ENCODE assay signal across 8 cellular contexts in genomic region chr1:120145806-120146205, GRCh38. TPM values are rescaled to one million over a fixed set of nuclear protein-coding genes. Genes with fewer than 3 reads are reported as not detected.
DNase-seq lines count a peak whose midpoint lies in the region; FAIRE-seq and TF ChIP-seq lines count a peak whose summit lies in the region.
"Not testable (repeated sequence)": the region's sequence is repeated elsewhere in the genome, so short reads cannot be mapped to it uniquely, and the experiment has no call there.

No MANE protein-coding gene starts in this region.

- not testable (repeated sequence) for H3K36me3 Mint-ChIP-seq in endodermal cell (ENCODE audit: low read depth); nephron (ENCODE audit: low read depth); type B pancreatic cell

- H3K4me1 Mint-ChIP-seq in endodermal cell; type B pancreatic cell (ENCODE audit: unreplicated experiment): not testable (repeated sequence)
- peaks cover 30% of the 10 kb centered on the region for H3K4me1 Mint-ChIP-seq in nephron

- not testable (repeated sequence) for H3K9me3 ChIP-seq in endodermal cell (ENCODE audit: control insufficient read depth, low read length); hepatocyte (ENCODE audit: low read depth)

- POLR2A ChIA-PET in BJ (lab: Charles Lee): not testable (repeated sequence)

- not testable (repeated sequence) for H3K36me3 ChIP-seq in BJ (ENCODE audit: control insufficient read depth, insufficient read depth, low read length); endodermal cell (ENCODE audit: control insufficient read depth, insufficient read depth, low read length); hepatocyte (replicated peaks; ENCODE audit: insufficient read depth, low read depth)

- not testable (repeated sequence) for H2AFZ ChIP-seq in hepatocyte

- FAIRE-seq in GM19239 (lab: Jason Lieb, UNC) (peak; percentile 66), TTC549 (lab: Jason Lieb, UNC) (peak; percentile 95)

- TF ChIP-seq CTCF in BJ (IDR thresholded peaks at IDR 0.05; ENCODE audit: insufficient read depth, low read depth, low read length): 0 out of 2 replicates have a peak, but pooled peaks have one; percentile 24
- TF ChIP-seq CTCF in endodermal cell (conservative IDR thresholded peaks at IDR 0.05): peak; percentile 59
- TF ChIP-seq CTCF in hepatocyte (IDR thresholded peaks at IDR 0.05; ENCODE audit: poor library complexity): peak; percentile 26
- TF ChIP-seq CTCF in nephron (IDR thresholded peaks at IDR 0.05; ENCODE audit: unreplicated experiment in 3 of 3): peak in 2 of 3 experiments; percentile 20 to 42
- peak; percentile 63 for TF ChIP-seq CTCF in type B pancreatic cell (conservative IDR thresholded peaks at IDR 0.05)

- not testable (repeated sequence) for H3K4me3 Mint-ChIP-seq in endodermal cell, nephron, type B pancreatic cell

- not testable (repeated sequence) for H3K27ac Mint-ChIP-seq in endodermal cell, nephron, type B pancreatic cell

- CTCF ChIA-PET in BJ (lab: Yijun Ruan, JAX): not testable (repeated sequence)

- not testable (repeated sequence) for H3K27me3 Mint-ChIP-seq in endodermal cell (ENCODE audit: insufficient read depth); nephron (ENCODE audit: low read depth); type B pancreatic cell

- H3K4me3 ChIP-seq in BJ (ENCODE audit: low read depth, low read length); endodermal cell (ENCODE audit: low read length); hepatocyte: not testable (repeated sequence)

- not testable (repeated sequence) for H3K27me3 ChIP-seq in BJ (ENCODE audit: control insufficient read depth, insufficient read depth, low read length); endodermal cell (ENCODE audit: control insufficient read depth, insufficient read depth, low read length, poor library complexity, severe bottlenecking); hepatocyte

- not testable (repeated sequence) for DNase-seq in BJ (ENCODE audit: low read depth); GM19239 (ENCODE audit: insufficient read length, low spot score); endodermal cell; type B pancreatic cell (ENCODE audit: extremely low spot score, unreplicated experiment)
- DNase-seq in NCI-H345 (lab: John Stamatoyannopoulos, UW) (peak; percentile 2), hepatocyte (ENCODE audit: low spot score) (peak; percentile 3)

- H3K79me2 ChIP-seq in hepatocyte: not testable (repeated sequence)

- not testable (repeated sequence) for H3K4me2 ChIP-seq in hepatocyte

- no CpG with 5 or more reads among the region's 1 CpG for WGBS in endodermal cell (ENCODE audit: insufficient coverage in 1 of 2, insufficient read length in 1 of 2), 2 experiments
- no CpG with 5 or more reads among the region's 1 CpG for whole genome bisulfite sequencing in hepatocyte (ENCODE audit: low lambda C conversion rate, missing lambda C conversion rate)

- H3K9ac ChIP-seq in endodermal cell (ENCODE audit: extremely low read depth, low read length, poor library complexity, severe bottlenecking): not testable (repeated sequence)

- not testable (repeated sequence) for H3K9me2 ChIP-seq in hepatocyte (replicated peaks; ENCODE audit: insufficient read depth)

- not testable (repeated sequence) for H3K27ac ChIP-seq in endodermal cell (ENCODE audit: low read depth, low read length); hepatocyte

- H3K4me1 ChIP-seq in endodermal cell (ENCODE audit: control insufficient read depth, insufficient read depth, low read length); hepatocyte (ENCODE audit: insufficient read depth): not testable (repeated sequence)

- not testable (repeated sequence) for H4K20me1 ChIP-seq in hepatocyte (ENCODE audit: insufficient read depth, poor library complexity, severe bottlenecking)

- H3K9me3 Mint-ChIP-seq in endodermal cell, nephron, type B pancreatic cell: not testable (repeated sequence)

RNA-seq across cellular contexts. Expression of gene SEC22B, which starts 30.5 kb away (rescaled TPM):
- 27.5 and 55.4 TPM in 2 replicates for polyA plus RNA-seq in BJ (2011; rRNA removed)
- polyA minus RNA-seq in BJ (2011; rRNA and poly(A)+ RNA removed): 33.8 and 39.0 TPM in 2 replicates
- 10 to 100 TPM; 18.2 to 21.1 TPM for total RNA-seq in endodermal cell
- 18.2 TPM for polyA plus RNA-seq in endodermal cell (2013, experiment 1 of 2)
- polyA plus RNA-seq in endodermal cell (2013, experiment 2 of 2): 17.4 TPM
- 49.5 and 52.9 TPM in 2 replicates for total RNA-seq in hepatocyte
- 28.8 and 37.6 TPM in 2 replicates for polyA plus RNA-seq in hepatocyte
- total RNA-seq in type B pancreatic cell (ENCODE audit: low replicate concordance): 24.3 and 30.0 TPM in 2 replicates
